Comparison of ENCODE assay signal across 23 cellular contexts in genomic region chr7:35860664-35861063, GRCh38. TPM values are rescaled to one million over a fixed set of nuclear protein-coding genes. Genes with fewer than 3 reads are reported as not detected.
DNase-seq lines count a peak whose midpoint lies in the region; ATAC-seq, FAIRE-seq and TF ChIP-seq lines count a peak whose summit lies in the region.
"Had no signal": no experiment of that assay in that cellular context is flagged by ENCODE, and none has a peak within 500 bp of the region (broad histone marks: within the 10 kb centered on the region; RNA-seq: fewer than 3 reads in every experiment).

No MANE protein-coding gene starts in this region.

- no peak for DNase-seq in activated T-cell treated with anti-CD3 and anti-CD28 coated beads, Interleukin-2, amount 50 U/mL, for 72 hours
- no peak for DNase-seq in activated T-cell treated with anti-CD3 and anti-CD28 coated beads, Interleukin-2, amount 50 U/mL, for 48 hours
- DNase-seq in H54 (ENCODE audit: insufficient read length, low spot score): no peak
- DNase-seq in memory B cell (ENCODE audit: low spot score in 2 of 2): no peak
- no peak for DNase-seq in NCI-H2081 (lab: John Stamatoyannopoulos, UW)
- DNase-seq in UCSD-AML1 (lab: John Stamatoyannopoulos, UW; ENCODE audit: unreplicated experiment): no peak
- no peak for DNase-seq in KG1 (lab: John Stamatoyannopoulos, UW)
- DNase-seq: Caco-2; CD4-positive, alpha-beta memory T cell; HCEC 1CT; IMR-90; MM.1S; NCI-H2029; NCI-H446 treated with DMSO at 0.1 percent for 48 hours; NCI-H526; NCI-H82; NK-92 treated with Interleukin-12 subunit alpha and Interleukin-12 subunit beta, amount 100 ng/mL, for 24 hours; PC-9; Right ventricle myocardium superior; RPMI8226 had no signal

- H3K9me3 Mint-ChIP-seq in activated T-cell treated with anti-CD3 and anti-CD28 coated beads, Interleukin-2, amount 50 U/mL, for 72 hours: peaks cover 0 to 6% of the 10 kb centered on the region in 2 donors
- H3K9me3 Mint-ChIP-seq in memory B cell: peaks cover 2% of the 10 kb centered on the region
- H3K9me3 Mint-ChIP-seq: CD4-positive, alpha-beta memory T cell had no signal

- no peak for TF ChIP-seq POLR2A in H54 (IDR thresholded peaks at IDR 0.05; ENCODE audit: low read depth, low read length)

- FAIRE-seq in H54 (lab: Jason Lieb, UNC): peak; percentile 93
- FAIRE-seq: A204.1, G401.6 had no signal

- no peak for ATAC-seq in activated T-cell treated with anti-CD3 and anti-CD28 coated beads, Interleukin-2, amount 50 U/mL, for 72 hours (replicated peaks in 1 of 2)
- no peak for ATAC-seq in memory B cell (ENCODE audit: low read depth)
- ATAC-seq: GM23338 had no signal

- no peaks in the 10 kb centered on the region for H3K27me3 Mint-ChIP-seq in activated T-cell treated with anti-CD3 and anti-CD28 coated beads, Interleukin-2, amount 50 U/mL, for 72 hours (ENCODE audit: low read depth)
- no peaks in the 10 kb centered on the region for H3K27me3 Mint-ChIP-seq in memory B cell
- H3K27me3 Mint-ChIP-seq: CD4-positive, alpha-beta memory T cell had no signal

- H3K27ac Mint-ChIP-seq in activated T-cell treated with anti-CD3 and anti-CD28 coated beads, Interleukin-2, amount 50 U/mL, for 72 hours: peak overlapping the region; percentile 63
- H3K27ac Mint-ChIP-seq in memory B cell: peak overlapping the region; percentile 36

- H3K4me3 Mint-ChIP-seq in activated T-cell treated with anti-CD3 and anti-CD28 coated beads, Interleukin-2, amount 50 U/mL, for 72 hours: no peak overlapping the region
- no peak overlapping the region for H3K4me3 Mint-ChIP-seq in memory B cell
- H3K4me3 Mint-ChIP-seq: GM23338 had no signal

- H3K36me3 Mint-ChIP-seq in activated T-cell treated with anti-CD3 and anti-CD28 coated beads, Interleukin-2, amount 50 U/mL, for 72 hours (ENCODE audit: insufficient read depth in 2 of 2): peaks cover 8 to 9% of the 10 kb centered on the region in 2 donors
- H3K36me3 Mint-ChIP-seq in memory B cell: peaks cover 22% of the 10 kb centered on the region

- H3K4me1 Mint-ChIP-seq in activated T-cell treated with anti-CD3 and anti-CD28 coated beads, Interleukin-2, amount 50 U/mL, for 72 hours (ENCODE audit: low read depth): peaks cover 31% of the 10 kb centered on the region
- peaks cover 30% of the 10 kb centered on the region for H3K4me1 Mint-ChIP-seq in memory B cell

RNA-seq across cellular contexts. Expression of gene SEPTIN7, which starts 59.8 kb away (rescaled TPM):
- 100 to 1,000 TPM; 199 to 206 TPM for total RNA-seq in activated T-cell treated with anti-CD3 and anti-CD28 coated beads, Interleukin-2, amount 50 U/mL, for 72 hours
